ENCODE assay signal across 22 cellular contexts in the genomic region with DNA sequence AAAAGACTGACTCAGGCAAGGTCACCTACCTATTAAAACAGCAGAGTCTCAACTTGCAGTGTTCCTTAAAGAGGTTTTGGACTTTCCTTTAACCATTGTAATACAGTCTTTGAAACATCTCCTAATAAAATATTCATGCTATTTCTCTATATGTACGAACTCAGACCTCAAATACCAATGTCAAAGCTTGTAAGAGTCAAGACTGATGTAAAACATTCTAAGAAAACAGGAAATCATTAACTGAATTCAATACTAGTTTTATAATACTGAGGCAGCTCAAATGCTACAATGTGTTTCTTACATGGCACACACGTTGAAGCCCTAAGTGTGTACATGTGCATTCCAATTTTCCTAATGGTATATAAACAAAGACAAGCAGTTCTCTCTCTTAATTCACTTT. TPM values are rescaled to one million over a fixed set of nuclear protein-coding genes. Genes with fewer than 3 reads are reported as not detected.
DNase-seq lines count a peak whose midpoint lies in the region; ATAC-seq and TF ChIP-seq lines count a peak whose summit lies in the region.
"Had no signal": no experiment of that assay in that cellular context is flagged by ENCODE, and none has a peak within 500 bp of the region (broad histone marks: within the 10 kb centered on the region; RNA-seq: fewer than 3 reads in every experiment).

No MANE protein-coding gene starts in this region.

- no peaks in the 10 kb centered on the region for H3K9me2 ChIP-seq in GM23338 (ENCODE audit: insufficient read depth)

- H3K36me3 Mint-ChIP-seq in CD8-positive, alpha-beta T cell: peaks cover 71% of the 10 kb centered on the region
- H3K36me3 Mint-ChIP-seq in GM23338 (ENCODE audit: low read depth): peaks cover 97% of the 10 kb centered on the region
- peaks cover 72% of the 10 kb centered on the region for H3K36me3 Mint-ChIP-seq in activated T-helper 2 cell treated with anti-CD3 and anti-CD28 coated beads, Interferon-gamma antibody, Interleukin-2, Interleukin-4, amounts not matched to agents 10 μg/mL and 5 μg/mL and 100 μg/mL, durations not matched to agents 14 hours and 24 hours and 36 hours (ENCODE audit: low read depth)
- peaks cover 5 to 49% (median 30%) of the 10 kb centered on the region in 5 donors for H3K36me3 Mint-ChIP-seq in naive thymus-derived CD4-positive, alpha-beta T cell

- TF ChIP-seq CTCF in CD8-positive, alpha-beta T cell (IDR thresholded peaks at IDR 0.05): no peak
- TF ChIP-seq CTCF in GM23338 (conservative IDR thresholded peaks at IDR 0.05; ENCODE audit: low read depth in 2 of 2): no peak

- peaks cover 66% of the 10 kb centered on the region for H4K20me1 ChIP-seq in GM23338 (replicated peaks; ENCODE audit: insufficient read depth)

- ATAC-seq in CD8-positive, alpha-beta T cell: no peak
- ATAC-seq in GM23338 (no peak), Right ventricle myocardium inferior (no peak)
- no peak for ATAC-seq in naive thymus-derived CD4-positive, alpha-beta T cell
- ATAC-seq: lower lobe of right lung, right cardiac atrium had no signal

- peaks cover 100% of the 10 kb centered on the region for H3K79me2 ChIP-seq in GM23338 (replicated peaks; ENCODE audit: insufficient read depth)

- no peaks in the 10 kb centered on the region for H3F3A ChIP-seq in GM23338 (replicated peaks; ENCODE audit: low read depth)

- intact Hi-C loops in CD8-positive, alpha-beta T cell (cut with DNase I, micrococcal nuclease): loop anchor here in 1 of 2 experiments (5.0 kb wide), 1 partner anchor 33 kb away; no protein-coding TSS in a partner anchor
- intact Hi-C loops in activated T-helper 2 cell treated with anti-CD3 and anti-CD28 coated beads, Interferon-gamma antibody, Interleukin-2, Interleukin-4, amounts not matched to agents 10 μg/mL and 5 μg/mL and 100 μg/mL, durations not matched to agents 14 hours and 24 hours and 36 hours (cut with micrococcal nuclease): no loop called here
- intact Hi-C loops in naive thymus-derived CD4-positive, alpha-beta T cell (cut with micrococcal nuclease): loop anchor here in 1 of 2 donors (1.0 kb wide), 1 partner anchor 8 kb away; no protein-coding TSS in a partner anchor
- intact Hi-C loops in Right ventricle myocardium inferior (cut with DNase I): no loop called here

- H3K27me3 ChIP-seq in CD8-positive, alpha-beta T cell (ENCODE audit: insufficient read depth, low read length): no peaks in the 10 kb centered on the region
- no peaks in the 10 kb centered on the region for H3K27me3 ChIP-seq in GM23338 (ENCODE audit: insufficient read depth)
- no peaks in the 10 kb centered on the region for H3K27me3 ChIP-seq in naive thymus-derived CD4-positive, alpha-beta T cell (ENCODE audit: control insufficient read depth in 2 of 2, insufficient read depth in 2 of 2, low read length in 2 of 2)
- H3K27me3 ChIP-seq: Peyer's patch, upper lobe of left lung had no signal

- CTCF ChIA-PET in CD8-positive, alpha-beta T cell (lab: Charles Lee): interaction anchor here (0.5 kb wide), 1 partner anchor 31 kb away, joined by 3 read pairs; no protein-coding TSS in a partner anchor
- CTCF ChIA-PET in naive thymus-derived CD4-positive, alpha-beta T cell (lab: Charles Lee): interaction anchor here (0.7 to 0.9 kb wide), 2 partner anchors 34 to 288 kb away, joined by 3 to 4 read pairs; no protein-coding TSS in a partner anchor

- no peak for DNase-seq in CD8-positive, alpha-beta T cell
- DNase-seq in GM23338 (ENCODE audit: low spot score) (no peak), Right ventricle myocardium inferior (ENCODE audit: missing footprints) (no peak), activated gamma-delta T cell treated with Interleukin-2 at 50 U/mL for 16 hours (no peak), retina (no peak)
- DNase-seq in activated T-helper 2 cell treated with anti-CD3 and anti-CD28 coated beads, Interferon-gamma antibody, Interleukin-2, Interleukin-4, amounts not matched to agents 10 μg/mL and 5 μg/mL and 100 μg/mL, durations not matched to agents 14 hours and 24 hours and 36 hours (ENCODE audit: low spot score): no peak
- no peak for DNase-seq in naive thymus-derived CD4-positive, alpha-beta T cell
- DNase-seq: activated T-cell treated with anti-CD3 and anti-CD28 coated beads, Interleukin-2, amount 50 U/mL, for 48 hours; Caco-2; EL; foreskin fibroblast; hippocampal formation; lower lobe of right lung; NCI-H1105 treated with DMSO at 0.1 percent for 48 hours; NCI-H2081; NCI-H446; NK-92 treated with Interleukin-12 subunit alpha and Interleukin-12 subunit beta, amount 100 ng/mL, for 24 hours; Peyer's patch; right cardiac atrium; stimulated activated CD4-positive, alpha-beta T cell treated with anti-CD3 and anti-CD28 coated beads, Interleukin-12 subunit alpha, Interleukin-12 subunit beta, amount 100 ng/mL, for 4 hours; upper lobe of left lung had no signal

- no peak overlapping the region for H3K27ac ChIP-seq in CD8-positive, alpha-beta T cell (ENCODE audit: low read depth, low read length)
- H3K27ac ChIP-seq in GM23338 (ENCODE audit: low read depth): peak overlapping the region; percentile 6; the same call in 1 of the 2 replicates
- H3K27ac ChIP-seq in naive thymus-derived CD4-positive, alpha-beta T cell (ENCODE audit: low read depth, low read length): no peak overlapping the region
- H3K27ac ChIP-seq: epithelial cell of prostate, lower lobe of right lung, Peyer's patch, upper lobe of left lung had no signal

- peak overlapping the region; percentile 26 for H3K4me3 Mint-ChIP-seq in CD8-positive, alpha-beta T cell
- no peak overlapping the region for H3K4me3 Mint-ChIP-seq in GM23338
- no peak overlapping the region for H3K4me3 Mint-ChIP-seq in activated T-helper 2 cell treated with anti-CD3 and anti-CD28 coated beads, Interferon-gamma antibody, Interleukin-2, Interleukin-4, amounts not matched to agents 10 μg/mL and 5 μg/mL and 100 μg/mL, durations not matched to agents 14 hours and 24 hours and 36 hours (ENCODE audit: low read depth)
- H3K4me3 Mint-ChIP-seq in naive thymus-derived CD4-positive, alpha-beta T cell: peak overlapping the region in 9 of 10 donors; percentile 34 to 64 (median 48)

- no peak overlapping the region for H3K4me3 ChIP-seq in CD8-positive, alpha-beta T cell (ENCODE audit: low read depth, low read length)
- H3K4me3 ChIP-seq in GM23338: no peak overlapping the region
- H3K4me3 ChIP-seq in naive thymus-derived CD4-positive, alpha-beta T cell (ENCODE audit: low read length): no peak overlapping the region
- H3K4me3 ChIP-seq: lower lobe of right lung, Peyer's patch, upper lobe of left lung had no signal

- no peaks in the 10 kb centered on the region for H3K27me3 Mint-ChIP-seq in CD8-positive, alpha-beta T cell (ENCODE audit: low read depth)
- H3K27me3 Mint-ChIP-seq in GM23338 (ENCODE audit: insufficient read depth, low read depth, poor library complexity): peaks cover 6% of the 10 kb centered on the region
- H3K27me3 Mint-ChIP-seq in activated T-helper 2 cell treated with anti-CD3 and anti-CD28 coated beads, Interferon-gamma antibody, Interleukin-2, Interleukin-4, amounts not matched to agents 10 μg/mL and 5 μg/mL and 100 μg/mL, durations not matched to agents 14 hours and 24 hours and 36 hours (ENCODE audit: low read depth): no peaks in the 10 kb centered on the region
- H3K27me3 Mint-ChIP-seq in naive thymus-derived CD4-positive, alpha-beta T cell: no peaks in the 10 kb centered on the region

- no peaks in the 10 kb centered on the region for H3K9me3 ChIP-seq in CD8-positive, alpha-beta T cell (ENCODE audit: low read length)
- H3K9me3 ChIP-seq in naive thymus-derived CD4-positive, alpha-beta T cell (ENCODE audit: control insufficient read depth in 2 of 3, low read length in 3 of 3): no peaks in the 10 kb centered on the region
- H3K9me3 ChIP-seq: Caco-2, lower lobe of right lung, Peyer's patch, upper lobe of left lung had no signal

- H3K27ac Mint-ChIP-seq in CD8-positive, alpha-beta T cell: peak overlapping the region; percentile 66
- no peak overlapping the region for H3K27ac Mint-ChIP-seq in GM23338
- H3K27ac Mint-ChIP-seq in activated T-helper 2 cell treated with anti-CD3 and anti-CD28 coated beads, Interferon-gamma antibody, Interleukin-2, Interleukin-4, amounts not matched to agents 10 μg/mL and 5 μg/mL and 100 μg/mL, durations not matched to agents 14 hours and 24 hours and 36 hours: peak overlapping the region; percentile 38
- H3K27ac Mint-ChIP-seq in naive thymus-derived CD4-positive, alpha-beta T cell: peak overlapping the region; percentile 28 to 92 (median 65)

- POLR2A ChIA-PET in CD8-positive, alpha-beta T cell (lab: Charles Lee): interaction anchor here (0.9 to 3.7 kb wide), 2 partner anchors 10 to 12 kb away, joined by 8 to 18 read pairs; a partner anchor contains a TSS
- POLR2A ChIA-PET in naive thymus-derived CD4-positive, alpha-beta T cell (lab: Charles Lee): interaction anchor here (0.6 to 4.9 kb wide), 3 partner anchors 8 to 14 kb away, joined by 3 to 36 read pairs (median 4); a partner anchor contains a TSS

- peaks cover 70% of the 10 kb centered on the region for H3K4me1 Mint-ChIP-seq in CD8-positive, alpha-beta T cell (ENCODE audit: low read depth)
- peaks cover 16% of the 10 kb centered on the region; the same call in 2 of the 3 replicates for H3K4me1 Mint-ChIP-seq in GM23338
- H3K4me1 Mint-ChIP-seq in activated T-helper 2 cell treated with anti-CD3 and anti-CD28 coated beads, Interferon-gamma antibody, Interleukin-2, Interleukin-4, amounts not matched to agents 10 μg/mL and 5 μg/mL and 100 μg/mL, durations not matched to agents 14 hours and 24 hours and 36 hours (ENCODE audit: low read depth): peaks cover 49% of the 10 kb centered on the region
- H3K4me1 Mint-ChIP-seq in naive thymus-derived CD4-positive, alpha-beta T cell: peaks cover 40 to 87% (median 79%) of the 10 kb centered on the region in 7 donors

- H2AFZ ChIP-seq in GM23338: no peak overlapping the region

- H3K4me1 ChIP-seq in CD8-positive, alpha-beta T cell (ENCODE audit: insufficient read depth, low read length): peaks cover 37% of the 10 kb centered on the region
- no peaks in the 10 kb centered on the region for H3K4me1 ChIP-seq in GM23338 (ENCODE audit: insufficient read depth)
- peaks cover 8 to 28% of the 10 kb centered on the region in 2 donors for H3K4me1 ChIP-seq in naive thymus-derived CD4-positive, alpha-beta T cell (ENCODE audit: control insufficient read depth in 2 of 2, insufficient read depth in 2 of 2, low read length in 2 of 2)
- H3K4me1 ChIP-seq: Caco-2, lower lobe of right lung, Peyer's patch had no signal

- H3K4me2 ChIP-seq in GM23338: no peak overlapping the region

- no peaks in the 10 kb centered on the region for H3K9me3 Mint-ChIP-seq in CD8-positive, alpha-beta T cell
- peaks cover 6% of the 10 kb centered on the region; the same call in 1 of the 3 replicates for H3K9me3 Mint-ChIP-seq in GM23338
- no peaks in the 10 kb centered on the region for H3K9me3 Mint-ChIP-seq in activated T-helper 2 cell treated with anti-CD3 and anti-CD28 coated beads, Interferon-gamma antibody, Interleukin-2, Interleukin-4, amounts not matched to agents 10 μg/mL and 5 μg/mL and 100 μg/mL, durations not matched to agents 14 hours and 24 hours and 36 hours
- peaks cover 0 to 1% (median 0%) of the 10 kb centered on the region in 11 donors for H3K9me3 Mint-ChIP-seq in naive thymus-derived CD4-positive, alpha-beta T cell

- peaks cover 3% of the 10 kb centered on the region for H3K36me3 ChIP-seq in CD8-positive, alpha-beta T cell (ENCODE audit: insufficient read depth, low read length)
- H3K36me3 ChIP-seq in GM23338 (ENCODE audit: insufficient read depth): peaks cover 35% of the 10 kb centered on the region
- peaks cover 0 to 9% (median 4%) of the 10 kb centered on the region in 3 experiments for H3K36me3 ChIP-seq in naive thymus-derived CD4-positive, alpha-beta T cell (ENCODE audit: control insufficient read depth in 2 of 3, insufficient read depth in 3 of 3, low read length in 3 of 3)
- H3K36me3 ChIP-seq: Peyer's patch had no signal

RNA-seq across cellular contexts. Expression of a gene that starts 11.7 kb away (rescaled TPM):
- total RNA-seq in CD8-positive, alpha-beta T cell: 10 to 100 TPM; 93.5 to 96.0 TPM
- total RNA-seq in GM23338 (2014; rRNA removed; shearing (Covaris generic)): 332 and 351 TPM in 2 replicates
- 839 and 989 TPM in 2 replicates for polyA plus RNA-seq in GM23338 (2016; fragmentation: Nextera tagmentation; extraction: Ambion mirVana)
- total RNA-seq in activated T-helper 2 cell treated with anti-CD3 and anti-CD28 coated beads, Interferon-gamma antibody, Interleukin-2, Interleukin-4, amounts not matched to agents 10 μg/mL and 5 μg/mL and 100 μg/mL, durations not matched to agents 14 hours and 24 hours and 36 hours: 112 and 118 TPM in 2 replicates
- total RNA-seq in naive thymus-derived CD4-positive, alpha-beta T cell: 100 to 1,000 TPM in 4 of 5 experiments, 10 to 100 TPM in 1; 97.8 to 213 (median 120) TPM
- polyA plus RNA-seq in naive thymus-derived CD4-positive, alpha-beta T cell: 100 to 1,000 TPM; 139 to 155 TPM
- 21.1 TPM for total RNA-seq in Right ventricle myocardium inferior

RNA-seq across cellular contexts. Expression of a gene that starts 53.7 kb away (rescaled TPM):
- total RNA-seq in CD8-positive, alpha-beta T cell: 1 to 10 TPM; 1.1 to 1.7 TPM
- 3.5 and 4.4 TPM in 2 replicates for total RNA-seq in GM23338 (2014; rRNA removed; shearing (Covaris generic))
- 3.5 and 5.1 TPM in 2 replicates for polyA plus RNA-seq in GM23338 (2016; fragmentation: Nextera tagmentation; extraction: Ambion mirVana)
- 1.8 and 2.0 TPM in 2 replicates for total RNA-seq in activated T-helper 2 cell treated with anti-CD3 and anti-CD28 coated beads, Interferon-gamma antibody, Interleukin-2, Interleukin-4, amounts not matched to agents 10 μg/mL and 5 μg/mL and 100 μg/mL, durations not matched to agents 14 hours and 24 hours and 36 hours
- 1 to 10 TPM in 4 of 5 experiments, under 1 TPM in 1; 0.77 to 3.7 (median 2.7) TPM for total RNA-seq in naive thymus-derived CD4-positive, alpha-beta T cell
- under 1 TPM; 0.19 to 0.29 TPM for polyA plus RNA-seq in naive thymus-derived CD4-positive, alpha-beta T cell
- 1.6 TPM for total RNA-seq in Right ventricle myocardium inferior

Comparison
In these comparisons a context has a peak if more than half of its experiments do, and no peak if none do; other contexts are left out.
1. H3K4me3 Mint-ChIP-seq: peak in CD8-positive, alpha-beta T cell (single experiment) and naive thymus-derived CD4-positive, alpha-beta T cell (9 of 10); none in GM23338 (single experiment) and activated T-helper 2 cell treated with anti-CD3 and anti-CD28 coated beads, Interferon-gamma antibody, Interleukin-2, Interleukin-4, amounts not matched to agents 10 μg/mL and 5 μg/mL and 100 μg/mL, durations not matched to agents 14 hours and 24 hours and 36 hours (single experiment).